9 cellular contexts compared by ENCODE assay signal in genomic region chr4:124631760-124632159, GRCh38.
A peak's percentile ranks its signal among the peaks of the same experiment; 100 is the strongest.
DNase-seq lines count a peak whose midpoint lies in the region; ATAC-seq, FAIRE-seq and TF ChIP-seq lines count a peak whose summit lies in the region.
"Had no signal": no experiment of that assay in that cellular context is flagged by ENCODE, and none has a peak within 500 bp of the region (broad histone marks: within the 10 kb centered on the region; RNA-seq: fewer than 3 reads in every experiment).

No MANE protein-coding gene starts in this region.

- no peaks in the 10 kb centered on the region for H3K27me3 Mint-ChIP-seq in activated T-helper 17 cell treated with anti-CD3 and anti-CD28 coated beads, Interleukin-2, amount 50 U/mL, for 72 hours
- no peaks in the 10 kb centered on the region for H3K27me3 Mint-ChIP-seq in activated naive CD4-positive, alpha-beta T cell treated with anti-CD3 and anti-CD28 coated beads, Interleukin-2, amount 10 ng/mL, durations not matched to agents 7 days and 5 days

- CTCF ChIA-PET in activated naive CD4-positive, alpha-beta T cell treated with anti-CD3 and anti-CD28 coated beads, Interleukin-2, amount 10 ng/mL, durations not matched to agents 7 days and 5 days (lab: Charles Lee) = no interaction called here

- H3K27me3 ChIP-seq in brain microvascular endothelial cell (replicated peaks) = no peaks in the 10 kb centered on the region
- H3K27me3 ChIP-seq: upper lobe of left lung had no signal

- peak; percentile 11 for DNase-seq in CD1c-positive myeloid dendritic cell (ENCODE audit: extremely low spot score)
- DNase-seq in HTR-8/SVneo (ENCODE audit: insufficient read length, low spot score) = peak; percentile 48
- DNase-seq in brain microvascular endothelial cell = peak; percentile 98
- peak; percentile 75 for DNase-seq in myocyte (ENCODE audit: low read depth)
- no peak for DNase-seq in activated naive CD4-positive, alpha-beta T cell treated with anti-CD3 and anti-CD28 coated beads, Interleukin-2, amount 10 ng/mL, durations not matched to agents 7 days and 5 days
- no peak for DNase-seq in NK-92 treated with Interleukin-12 subunit alpha and Interleukin-12 subunit beta, amount 100 ng/mL, for 24 hours (lab: John Stamatoyannopoulos, UW)

- in situ Hi-C loops in brain microvascular endothelial cell (cut with HindIII; ENCODE audit: low pct_ligation_motif_present, low sequenced_read_pairs) = no loop called here

- peak; percentile 79 for ATAC-seq in GM21529 (IDR thresholded peaks at IDR 0.05; ENCODE audit: unreplicated experiment)
- ATAC-seq in activated T-helper 17 cell treated with anti-CD3 and anti-CD28 coated beads, Interleukin-2, amount 50 U/mL, for 72 hours (replicated peaks) = no peak

- H3K27ac Mint-ChIP-seq in activated T-helper 17 cell treated with anti-CD3 and anti-CD28 coated beads, Interleukin-2, amount 50 U/mL, for 72 hours = no peak overlapping the region
- no peak overlapping the region for H3K27ac Mint-ChIP-seq in activated naive CD4-positive, alpha-beta T cell treated with anti-CD3 and anti-CD28 coated beads, Interleukin-2, amount 10 ng/mL, durations not matched to agents 7 days and 5 days

- H3K4me1 Mint-ChIP-seq in activated T-helper 17 cell treated with anti-CD3 and anti-CD28 coated beads, Interleukin-2, amount 50 U/mL, for 72 hours = no peaks in the 10 kb centered on the region
- no peaks in the 10 kb centered on the region for H3K4me1 Mint-ChIP-seq in activated naive CD4-positive, alpha-beta T cell treated with anti-CD3 and anti-CD28 coated beads, Interleukin-2, amount 10 ng/mL, durations not matched to agents 7 days and 5 days

- H3K9me3 Mint-ChIP-seq in activated T-helper 17 cell treated with anti-CD3 and anti-CD28 coated beads, Interleukin-2, amount 50 U/mL, for 72 hours = no peaks in the 10 kb centered on the region
- no peaks in the 10 kb centered on the region for H3K9me3 Mint-ChIP-seq in activated naive CD4-positive, alpha-beta T cell treated with anti-CD3 and anti-CD28 coated beads, Interleukin-2, amount 10 ng/mL, durations not matched to agents 7 days and 5 days

- H3K36me3 Mint-ChIP-seq in activated T-helper 17 cell treated with anti-CD3 and anti-CD28 coated beads, Interleukin-2, amount 50 U/mL, for 72 hours (ENCODE audit: low read depth) = no peaks in the 10 kb centered on the region
- H3K36me3 Mint-ChIP-seq in activated naive CD4-positive, alpha-beta T cell treated with anti-CD3 and anti-CD28 coated beads, Interleukin-2, amount 10 ng/mL, durations not matched to agents 7 days and 5 days = no peaks in the 10 kb centered on the region

- no peak for FAIRE-seq in HTR-8/SVneo (lab: Jason Lieb, UNC)

- no peak overlapping the region for H3K4me3 ChIP-seq in brain microvascular endothelial cell (ENCODE audit: low read depth, low read length)
- H3K4me3 ChIP-seq: upper lobe of left lung had no signal

- no peak overlapping the region for H3K4me3 Mint-ChIP-seq in activated T-helper 17 cell treated with anti-CD3 and anti-CD28 coated beads, Interleukin-2, amount 50 U/mL, for 72 hours
- no peak overlapping the region for H3K4me3 Mint-ChIP-seq in activated naive CD4-positive, alpha-beta T cell treated with anti-CD3 and anti-CD28 coated beads, Interleukin-2, amount 10 ng/mL, durations not matched to agents 7 days and 5 days

- H3K27ac ChIP-seq in brain microvascular endothelial cell = peak overlapping the region; percentile 26
- H3K27ac ChIP-seq: upper lobe of left lung had no signal

- no peaks in the 10 kb centered on the region for H3K36me3 ChIP-seq in brain microvascular endothelial cell (replicated peaks)

- no peak for TF ChIP-seq CTCF in brain microvascular endothelial cell (IDR thresholded peaks at IDR 0.05; ENCODE audit: low read depth, low read length, missing control alignments)

Comparison
In these comparisons a context has a peak if more than half of its experiments do, and no peak if none do; other contexts are left out.
1. DNase-seq: peak in CD1c-positive myeloid dendritic cell (single experiment), HTR-8/SVneo (single experiment), brain microvascular endothelial cell (single experiment) and myocyte (single experiment); none in activated naive CD4-positive, alpha-beta T cell treated with anti-CD3 and anti-CD28 coated beads, Interleukin-2, amount 10 ng/mL, durations not matched to agents 7 days and 5 days (single experiment) and NK-92 treated with Interleukin-12 subunit alpha and Interleukin-12 subunit beta, amount 100 ng/mL, for 24 hours (single experiment).